In genomic region chr9:94918038-94918753, GRCh38 we compare ENCODE assay signal across 8 cellular contexts.
DNase-seq lines count a peak whose midpoint lies in the region; ATAC-seq, FAIRE-seq and TF ChIP-seq lines count a peak whose summit lies in the region.

No MANE protein-coding gene starts in this region.

- peak overlapping the region; percentile 2 for H3K27ac Mint-ChIP-seq in MCF 10A (ENCODE audit: low read depth, unreplicated experiment)

- H3K79me2 ChIP-seq in mammary epithelial cell (ENCODE audit: insufficient read depth, low read length) (no peaks in the 10 kb centered on the region), H1 (ENCODE audit: control insufficient read depth in 1 of 2, insufficient read depth in 2 of 2, low read length in 2 of 2) (no peaks in the 10 kb centered on the region)

- H3K23me2 ChIP-seq in H1 (ENCODE audit: low read depth, low read length), result no peaks in the 10 kb centered on the region; the same call in 1 of the 2 replicates

- TF ChIP-seq RAD21 in IMR-90 (IDR thresholded peaks at IDR 0.05; ENCODE audit: low read length), result no peak
- TF ChIP-seq RAD21 in H1 (IDR thresholded peaks at IDR 0.05 in 1 of 2, conservative IDR thresholded peaks at IDR 0.05 in 1 of 2; ENCODE audit: low read depth in 2 of 2, low read length in 2 of 2), result peak; percentile 8 to 27; a peak in 2 of 4 replicates

- 95% methylated on average over 5 of the region's 5 CpGs for WGBS in mammary epithelial cell (ENCODE audit: low coverage, missing lambda C conversion rate)
- WGBS in IMR-90 (ENCODE audit: extremely low coverage in 2 of 2, insufficient read length in 1 of 2), 2 experiments, result 92% methylated on average over 2 of the region's 5 CpGs; no CpG with 5 or more reads in 1 of the 2 experiments
- WGBS in H1 (ENCODE audit: extremely low coverage in 1 of 2, insufficient coverage in 1 of 2, insufficient read length in 1 of 2, insufficient replicate concordance in 2 of 2, low coverage in 1 of 2, low lambda C conversion rate in 2 of 2, missing lambda C conversion rate in 1 of 2), 2 experiments, result 85% methylated on average over 5 of the region's 5 CpGs; no CpG with 5 or more reads in 1 of the 2 experiments

- H3K79me1 ChIP-seq in IMR-90 (ENCODE audit: low read depth in 1 of 2, low read length in 2 of 2) (peaks cover 15 to 38% of the 10 kb centered on the region in 2 experiments; a peak in 3 of 4 replicates), H1 (ENCODE audit: low read depth, low read length) (no peaks in the 10 kb centered on the region; the same call in 1 of the 2 replicates)

- no TSS peak for BruUV-seq in MCF 10A (replicated peaks; lab: Mats Ljungman, UMichigan)
- no TSS peak for BruUV-seq in mammary epithelial cell (replicated peaks; lab: Mats Ljungman, UMichigan)
- no TSS peak for BruUV-seq in IMR-90 (replicated peaks; lab: Mats Ljungman, UMichigan)

- no peaks in the 10 kb centered on the region for H3K27me3 Mint-ChIP-seq in MCF 10A (ENCODE audit: insufficient read depth, unreplicated experiment)

- H3K4me1 Mint-ChIP-seq in MCF 10A (ENCODE audit: insufficient read depth, unreplicated experiment), result peaks cover 61% of the 10 kb centered on the region

- H2BK15ac ChIP-seq in IMR-90 (ENCODE audit: low read depth, low read length) (peak overlapping the region; percentile 79; the same call in 2 of the 3 replicates), H1 (ENCODE audit: low read length) (peak overlapping the region; percentile 77; the same call in 1 of the 2 replicates)

- H3K18ac ChIP-seq in IMR-90 (ENCODE audit: low read depth, low read length) (peak overlapping the region; percentile 35), H1 (ENCODE audit: extremely low read depth, low read length) (no peak overlapping the region)

- no peak overlapping the region for H3K27ac ChIP-seq in mammary epithelial cell (ENCODE audit: insufficient read depth, low read depth, low read length)
- H3K27ac ChIP-seq in IMR-90 (ENCODE audit: insufficient read depth, low read length), result no peak overlapping the region
- no peak overlapping the region for H3K27ac ChIP-seq in H1 (ENCODE audit: low read depth, low read length)
- H3K27ac ChIP-seq in uterus, result peak overlapping the region; percentile 93 to 95
- no peak overlapping the region for H3K27ac ChIP-seq in left lung

- H2BK120ac ChIP-seq in IMR-90 (ENCODE audit: low read depth, low read length) (peak overlapping the region; percentile 78), H1 (replicated peaks; ENCODE audit: low read depth, low read length) (no peak overlapping the region)

- H2AK9ac ChIP-seq in IMR-90 (replicated peaks; ENCODE audit: low read depth, low read length, poor library complexity), result peak overlapping the region; percentile 34

- POLR2A ChIA-PET in MCF 10A (lab: Yijun Ruan, JAX), result interaction anchor here (0.6 to 2.0 kb wide), 7 partner anchors 16 to 120 kb away, joined by 3 to 5 read pairs (median 3); no protein-coding TSS in a partner anchor
- POLR2A ChIA-PET in IMR-90 (lab: Charles Lee; ENCODE audit: unreplicated experiment), result no interaction called here
- POLR2A ChIA-PET in H1 (lab: Charles Lee; ENCODE audit: partially characterized antibody), result interaction anchor here (1.6 kb wide), 2 partner anchors 8 to 15 kb away, joined by 3 to 4 read pairs; no protein-coding TSS in a partner anchor

- H3K9me3 ChIP-seq in mammary epithelial cell (replicated peaks; ENCODE audit: insufficient read depth, low read length) (no peaks in the 10 kb centered on the region), IMR-90 (ENCODE audit: control insufficient read depth, insufficient read depth, low read length) (no peaks in the 10 kb centered on the region), H1 (ENCODE audit: insufficient read depth in 2 of 2, low read depth in 1 of 2, low read length in 1 of 2) (no peaks in the 10 kb centered on the region), uterus (no peaks in the 10 kb centered on the region), left lung (no peaks in the 10 kb centered on the region)

- H2BK20ac ChIP-seq in IMR-90 (ENCODE audit: low read depth, low read length) (peak overlapping the region; percentile 79), H1 (ENCODE audit: low read length) (no peak overlapping the region)

- H3K4ac ChIP-seq in IMR-90 (ENCODE audit: low read depth, low read length) (peak overlapping the region; percentile 79), H1 (replicated peaks; ENCODE audit: insufficient read length, low read depth, low read length) (no peak overlapping the region)

- H3K14ac ChIP-seq in IMR-90 (replicated peaks; ENCODE audit: low read depth, low read length), result peak overlapping the region; percentile 37; the same call in 1 of the 2 replicates
- H3K14ac ChIP-seq in H1 (ENCODE audit: insufficient read length), result no peak overlapping the region

- dilution Hi-C loops in mammary epithelial cell (cut with HindIII; ENCODE audit: low sequenced_read_pairs), result no loop called here
- dilution Hi-C loops in IMR-90 (cut with HindIII; ENCODE audit: low sequenced_read_pairs, unreplicated experiment), result no loop called here

- H3K4me1 ChIP-seq in mammary epithelial cell (ENCODE audit: insufficient read depth, low read length) (peaks cover 67% of the 10 kb centered on the region), IMR-90 (ENCODE audit: control insufficient read depth, insufficient read depth, low read length) (peaks cover 35% of the 10 kb centered on the region), H1 (replicated peaks in 1 of 4; ENCODE audit: control insufficient read depth in 3 of 4, insufficient read depth in 4 of 4, low read length in 3 of 4) (peaks cover 14 to 25% (median 18%) of the 10 kb centered on the region in 4 experiments), uterus (peaks cover 11 to 35% of the 10 kb centered on the region in 2 donors), left lung (peaks cover 20 to 39% of the 10 kb centered on the region in 2 donors)

- H2BK12ac ChIP-seq in H1 (ENCODE audit: low read depth, low read length), result peak overlapping the region; percentile 2; the same call in 1 of the 2 replicates

- peak overlapping the region; percentile 84 for H4K91ac ChIP-seq in IMR-90 (ENCODE audit: insufficient read depth, low read depth, low read length)
- no peak overlapping the region for H4K91ac ChIP-seq in H1 (replicated peaks; ENCODE audit: insufficient read length, low read length)

- H2BK5ac ChIP-seq in IMR-90 (ENCODE audit: low read depth, low read length, poor library complexity, severe bottlenecking), result peak overlapping the region; percentile 15
- no peak overlapping the region for H2BK5ac ChIP-seq in H1 (ENCODE audit: low read depth, low read length)

- no peak overlapping the region for H3K4me3 Mint-ChIP-seq in MCF 10A (ENCODE audit: unreplicated experiment)

- H3K56ac ChIP-seq in IMR-90 (ENCODE audit: extremely low read depth, insufficient read depth, low read length) (no peak overlapping the region), H1 (replicated peaks; ENCODE audit: insufficient read length, low read depth, low read length) (no peak overlapping the region)

- TF ChIP-seq CTCF in MCF 10A (IDR thresholded peaks at IDR 0.05; ENCODE audit: unreplicated experiment), result no peak
- no peak for TF ChIP-seq CTCF in mammary epithelial cell (conservative IDR thresholded peaks at IDR 0.05 in 1 of 2, IDR thresholded peaks at IDR 0.05 in 1 of 2; ENCODE audit: extremely low read depth in 1 of 2, insufficient read depth in 1 of 2, low read depth in 1 of 2, low read length in 2 of 2)
- TF ChIP-seq CTCF in IMR-90 (conservative IDR thresholded peaks at IDR 0.05; ENCODE audit: low read depth, low read length), result no peak
- TF ChIP-seq CTCF in H1 (IDR thresholded peaks at IDR 0.05; ENCODE audit: control extremely low read depth in 1 of 3, insufficient read depth in 1 of 3, low read depth in 1 of 3, low read length in 3 of 3), result no peak
- TF ChIP-seq CTCF in uterus (IDR thresholded peaks at IDR 0.05), result no peak
- no peak for TF ChIP-seq CTCF in left lung (IDR thresholded peaks at IDR 0.05)

- H4K8ac ChIP-seq in IMR-90 (ENCODE audit: low read depth in 2 of 2, low read length in 2 of 2) (peak overlapping the region; percentile 11 to 31; a peak in 1 of 4 replicates), H1 (ENCODE audit: extremely low read depth, insufficient read depth, low read length) (no peak overlapping the region; the same call in 1 of the 2 replicates)

- H3K23ac ChIP-seq in IMR-90 (ENCODE audit: low read depth, low read length) (0 out of 2 replicates have a peak overlapping the region, but pooled peaks have one; percentile 19), H1 (ENCODE audit: insufficient read length) (no peak overlapping the region)

- CTCF ChIA-PET in MCF 10A (lab: Yijun Ruan, JAX) (interaction anchor here (0.7 to 1.4 kb wide), 5 partner anchors 11 to 113 kb away, joined by 3 to 11 read pairs (median 3); no protein-coding TSS in a partner anchor), mammary epithelial cell (lab: Charles Lee; ENCODE audit: low non-redundant PET) (no interaction called here), IMR-90 (lab: Yijun Ruan, JAX) (no interaction called here), H1 (lab: Charles Lee; ENCODE audit: partially characterized antibody) (interaction anchor here (0.8 to 1.4 kb wide), 6 partner anchors 12 to 138 kb away, joined by 3 to 5 read pairs (median 4); no protein-coding TSS in a partner anchor)

- TF ChIP-seq EP300 in H1 (IDR thresholded peaks at IDR 0.05; ENCODE audit: borderline replicate concordance in 1 of 2, low read depth in 2 of 2, low read length in 2 of 2), result no peak

- FAIRE-seq in H1 (lab: Jason Lieb, UNC), result no peak
- no peak for FAIRE-seq in RCC 7860 (lab: Jason Lieb, UNC)

- H4K5ac ChIP-seq in IMR-90 (ENCODE audit: low read depth, low read length) (peak overlapping the region; percentile 3; the same call in 1 of the 2 replicates), H1 (ENCODE audit: insufficient read length, low read depth, low read length) (no peak overlapping the region)

- H3K36me3 Mint-ChIP-seq in MCF 10A (ENCODE audit: insufficient read depth, unreplicated experiment), result peaks cover 6% of the 10 kb centered on the region

- in situ Hi-C loops in mammary epithelial cell (cut with MboI; ENCODE audit: low sequenced_read_pairs in 2 of 2) (loop anchor here in 1 of 2 donors (25.0 kb wide), 1 partner anchor 231 kb away; no protein-coding TSS in a partner anchor), IMR-90 (cut with MboI; ENCODE audit: low sequenced_read_pairs) (no loop called here)

- H4K20me1 ChIP-seq in mammary epithelial cell (ENCODE audit: insufficient read depth, low read length) (no peaks in the 10 kb centered on the region), IMR-90 (ENCODE audit: insufficient read depth, low read length) (no peaks in the 10 kb centered on the region), H1 (replicated peaks in 1 of 2; ENCODE audit: control insufficient read depth in 1 of 2, insufficient read depth in 2 of 2, low read length in 2 of 2) (no peaks in the 10 kb centered on the region)

- H3K36me3 ChIP-seq in mammary epithelial cell (ENCODE audit: insufficient read depth, low read length) (no peaks in the 10 kb centered on the region), IMR-90 (ENCODE audit: control insufficient read depth, insufficient read depth, low read length) (no peaks in the 10 kb centered on the region), H1 (ENCODE audit: control insufficient read depth in 2 of 4, insufficient read depth in 4 of 4, low read length in 3 of 4) (no peaks in the 10 kb centered on the region), uterus (no peaks in the 10 kb centered on the region), left lung (no peaks in the 10 kb centered on the region)

- H2AK5ac ChIP-seq in IMR-90 (ENCODE audit: low read depth, low read length) (peak overlapping the region; percentile 88), H1 (ENCODE audit: low read depth, low read length) (no peak overlapping the region)

- intact Hi-C loops in MCF 10A (cut with micrococcal nuclease), result no loop called here
- intact Hi-C loops in mammary epithelial cell (cut with micrococcal nuclease), result no loop called here
- intact Hi-C loops in IMR-90 (cut with micrococcal nuclease), result loop anchor here (10.0 kb wide), 1 partner anchor 207 kb away; no protein-coding TSS in a partner anchor
- intact Hi-C loops in uterus (cut with DNase I; ENCODE audit: low total_unique reads), result no loop called here
- intact Hi-C loops in left lung (cut with DNase I), result no loop called here

- TF ChIP-seq POLR2A in IMR-90 (IDR thresholded peaks at IDR 0.05; ENCODE audit: low read depth, low read length), result no peak
- no peak for TF ChIP-seq POLR2A in H1 (IDR thresholded peaks at IDR 0.05; ENCODE audit: control extremely low read depth in 1 of 2, low read depth in 2 of 2, low read length in 2 of 2)
- TF ChIP-seq POLR2A in uterus (IDR thresholded peaks at IDR 0.05), result no peak

- H3K9me3 Mint-ChIP-seq in MCF 10A (ENCODE audit: unreplicated experiment), result no peaks in the 10 kb centered on the region

- peaks cover 21% of the 10 kb centered on the region for H3K9me1 ChIP-seq in IMR-90 (ENCODE audit: insufficient read depth, low read length)

- ATAC-seq in IMR-90 (ENCODE audit: low read depth), result no peak
- ATAC-seq in left lung, result no peak

- H3K9ac ChIP-seq in mammary epithelial cell (ENCODE audit: insufficient read depth, low read length) (no peak overlapping the region), IMR-90 (ENCODE audit: low read depth, low read length) (no peak overlapping the region), H1 (replicated peaks in 1 of 4; ENCODE audit: extremely low read depth in 1 of 4, low read depth in 3 of 4, low read length in 3 of 4) (no peak overlapping the region)

- DNase-seq in MCF 10A (ENCODE audit: unreplicated experiment) (no peak), mammary epithelial cell (no peak), IMR-90 (no peak), H1 (ENCODE audit: low read depth in 1 of 2, low spot score in 2 of 2) (no peak), uterus (peak in 1 of 2 donors; percentile 17), RCC 7860 (ENCODE audit: low spot score) (no peak), NCI-H526 (lab: John Stamatoyannopoulos, UW) (no peak), left lung (no peak)

- no peaks in the 10 kb centered on the region for H3K27me3 ChIP-seq in mammary epithelial cell (ENCODE audit: insufficient read depth, low read length)
- no peaks in the 10 kb centered on the region for H3K27me3 ChIP-seq in IMR-90 (ENCODE audit: control insufficient read depth, insufficient read depth, low read length)
- no peaks in the 10 kb centered on the region for H3K27me3 ChIP-seq in H1 (replicated peaks in 1 of 4; ENCODE audit: control insufficient read depth in 3 of 4, extremely low read depth in 1 of 4, insufficient read depth in 3 of 4, low read length in 3 of 4)
- no peaks in the 10 kb centered on the region for H3K27me3 ChIP-seq in uterus
- no peaks in the 10 kb centered on the region for H3K27me3 ChIP-seq in left lung

- H2AFZ ChIP-seq in mammary epithelial cell (ENCODE audit: low read depth, low read length) (no peak overlapping the region), IMR-90 (replicated peaks; ENCODE audit: low read length, poor library complexity) (no peak overlapping the region), H1 (ENCODE audit: low read length) (no peak overlapping the region)

- H3K4me3 ChIP-seq in mammary epithelial cell (replicated peaks in 1 of 3; ENCODE audit: insufficient read depth in 1 of 3, low read depth in 2 of 3, low read length in 3 of 3), result no peak overlapping the region
- H3K4me3 ChIP-seq in IMR-90 (ENCODE audit: insufficient read depth, low read depth, low read length), result no peak overlapping the region
- no peak overlapping the region for H3K4me3 ChIP-seq in H1 (ENCODE audit: extremely low read depth in 1 of 4, insufficient read depth in 2 of 4, low read depth in 3 of 4, low read length in 4 of 4)
- H3K4me3 ChIP-seq in uterus, result no peak overlapping the region
- no peak overlapping the region for H3K4me3 ChIP-seq in left lung

- no peak overlapping the region for H3K4me2 ChIP-seq in mammary epithelial cell (ENCODE audit: insufficient read depth, low read depth, low read length)
- no peak overlapping the region for H3K4me2 ChIP-seq in IMR-90 (ENCODE audit: low read depth, low read length)
- no peak overlapping the region for H3K4me2 ChIP-seq in H1 (ENCODE audit: insufficient read depth in 1 of 2, low read depth in 2 of 2, low read length in 2 of 2)

Comparison
In these comparisons a context has a peak if more than half of its experiments do, and no peak if none do; other contexts are left out.
1. CTCF ChIA-PET loops: an anchor here in MCF 10A (0.7 to 1.4 kb wide) and H1 (0.8 to 1.4 kb wide); none called in mammary epithelial cell and IMR-90.
2. H3K27ac ChIP-seq: peak in uterus (2 of 2); none in mammary epithelial cell (single experiment), IMR-90 (single experiment), H1 (single experiment) and left lung (0 of 2).